Comparison of ENCODE assay signal across 28 cellular contexts in the genomic region with DNA sequence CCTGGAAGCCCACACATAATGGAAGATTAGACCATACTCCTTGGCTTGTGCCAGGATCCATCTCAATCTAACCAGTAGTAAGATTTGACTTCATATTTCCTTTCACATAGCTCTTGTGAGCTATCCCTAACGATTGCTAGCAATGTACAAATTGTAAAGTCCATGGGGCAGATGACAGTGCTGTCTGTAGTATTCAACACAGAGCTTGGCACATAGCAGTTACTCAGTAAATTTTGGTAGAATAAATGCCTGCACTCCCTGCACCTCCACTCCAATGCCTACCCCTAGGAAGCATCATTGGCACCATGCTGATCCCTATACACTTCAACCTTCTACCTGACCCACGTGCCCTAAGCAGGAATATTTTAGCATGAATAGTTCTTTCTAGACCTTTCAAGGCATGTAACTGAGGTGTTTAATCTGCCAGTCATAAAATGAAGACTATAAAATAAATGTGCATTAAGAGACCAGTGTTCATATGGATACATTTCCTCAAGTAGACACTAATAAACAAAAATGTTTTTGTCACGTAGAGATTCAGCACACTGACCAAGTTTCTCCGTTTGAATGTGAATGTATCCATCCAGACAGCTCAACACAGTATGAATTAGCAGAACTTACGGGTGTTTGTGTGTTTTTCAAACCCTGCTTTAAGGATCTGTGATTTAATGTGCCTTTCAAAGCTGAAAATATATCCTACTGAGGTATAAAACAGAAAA.
"Had no signal": no experiment of that assay in that cellular context is flagged by ENCODE, and none has a peak within 500 bp of the region (broad histone marks: within the 10 kb centered on the region; RNA-seq: fewer than 3 reads in every experiment).

No MANE protein-coding gene starts in this region.

- DNase-seq: activated CD4-positive, alpha-beta T cell treated with anti-CD3 and anti-CD28 coated beads, Interleukin-2, amount 10 ng/mL, durations not matched to agents 24 days and 14 days; activated CD4-positive, alpha-beta T cell treated with anti-CD3 and anti-CD28 coated beads, Interleukin-2, amount 50 U/mL, for 4 hours; activated CD8-positive, alpha-beta T cell treated with anti-CD3 and anti-CD28 coated beads, Interleukin-2, amount 10 ng/mL, durations not matched to agents 7 days and 5 days; activated gamma-delta T cell; activated naive CD4-positive, alpha-beta T cell treated with Interleukin-2 at 50 U/mL for 16 hours; activated naive CD8-positive, alpha-beta T cell treated with anti-CD3 and anti-CD28 coated beads, Interleukin-2, amount 10 ng/mL, durations not matched to agents 7 days and 5 days; activated T-cell treated with anti-CD3 and anti-CD28 coated beads, Interleukin-2, amount 50 U/mL, for 24 hours; amygdala; MM.1S; MV-4-11; NCI-H1092; NCI-H1436 treated with DMSO at 0.1 percent for 48 hours; NCI-H1694 treated with DMSO at 0.1 percent for 48 hours; NCI-H2029; NCI-H2171; NCI-H510A; NCI-H526; NCI-H748 treated with DMSO at 0.1 percent for 48 hours; NK-92 treated with Interleukin-12 subunit alpha and Interleukin-12 subunit beta, amount 100 ng/mL, for 24 hours; PC-3; Peyer's patch; RPMI8226; SHP77 treated with DMSO at 0.1 percent for 48 hours; SK-N-SH had no signal

- H3K4me3 ChIP-seq: ascending aorta, cardiac muscle cell, Peyer's patch, SJSA1 had no signal

- H3K27me3 ChIP-seq: ascending aorta, cardiac muscle cell, Peyer's patch had no signal

- H3K27ac ChIP-seq: ascending aorta, cardiac muscle cell, KMS-11, Peyer's patch, SJSA1 had no signal

- H3K9me3 ChIP-seq: ascending aorta, Peyer's patch, SJSA1, SK-N-SH had no signal

- ATAC-seq: activated CD8-positive, alpha-beta T cell treated with anti-CD3 and anti-CD28 coated beads, Interleukin-2, amount 10 ng/mL, durations not matched to agents 7 days and 5 days; PC-3 had no signal

- H3K4me1 ChIP-seq: ascending aorta, Peyer's patch had no signal

- H3K36me3 ChIP-seq: ascending aorta, cardiac muscle cell, Peyer's patch, SJSA1 had no signal

- H3K9ac ChIP-seq: KMS-11, SK-N-SH had no signal

- H3K4me2 ChIP-seq: KMS-11, SK-N-SH had no signal
